ENCODE assay signal across 17 cellular contexts in genomic region chr7:108073305-108074070, GRCh38. TPM values are rescaled to one million over a fixed set of nuclear protein-coding genes. Genes with fewer than 3 reads are reported as not detected.
"Had no signal": no experiment of that assay in that cellular context is flagged by ENCODE, and none has a peak within 500 bp of the region (broad histone marks: within the 10 kb centered on the region; RNA-seq: fewer than 3 reads in every experiment).

No MANE protein-coding gene starts in this region.

- H3K79me2 ChIP-seq: parathyroid adenoma had no signal

- H3K9ac ChIP-seq: parathyroid adenoma had no signal

- H3K27ac ChIP-seq: gastroesophageal sphincter, heart right ventricle, parathyroid adenoma, skin epidermis had no signal

- DNase-seq: activated CD4-positive, alpha-beta T cell treated with anti-CD3 and anti-CD28 coated beads, Interleukin-2, amount 10 ng/mL, durations not matched to agents 7 days and 5 days; activated CD4-positive, CD25-positive, alpha-beta regulatory T cell; activated CD8-positive, alpha-beta memory T cell treated with anti-CD3 and anti-CD28 coated beads, Interleukin-2, amount 50 U/mL, for 48 hours; activated naive CD4-positive, alpha-beta T cell; aorta; effector CD8-positive, alpha-beta T cell; heart right ventricle; naive thymus-derived CD4-positive, alpha-beta T cell; stimulated activated naive CD8-positive, alpha-beta T cell treated with anti-CD3 and anti-CD28 coated beads, Interleukin-15, Interleukin-2, amounts not matched to agents 100 U/mL and 50 U/mL, for 24 hours; T-helper 2 cell had no signal

- H3K27me3 ChIP-seq: gastroesophageal sphincter, heart right ventricle had no signal

- H3K4me1 ChIP-seq: parathyroid adenoma had no signal

- H3K9me3 ChIP-seq: gastroesophageal sphincter, heart right ventricle had no signal

- FAIRE-seq: endothelial cell of umbilical vein, islet of Langerhans, TTC549 had no signal

- ATAC-seq: gastroesophageal sphincter; heart right ventricle; naive thymus-derived CD4-positive, alpha-beta T cell; stimulated activated naive CD8-positive, alpha-beta T cell treated with anti-CD3 and anti-CD28 coated beads, Interleukin-15, Interleukin-2, amounts not matched to agents 100 U/mL and 50 U/mL, for 24 hours had no signal

- H2AFZ ChIP-seq: parathyroid adenoma had no signal

- H3K4me3 ChIP-seq: gastroesophageal sphincter, heart right ventricle, lung, skin epidermis had no signal

- H3K36me3 ChIP-seq: gastroesophageal sphincter, heart right ventricle had no signal

RNA-seq across cellular contexts. Expression of gene LAMB4, which starts 56.7 kb away (rescaled TPM):
- total RNA-seq: activated CD4-positive, alpha-beta T cell treated with anti-CD3 and anti-CD28 coated beads, Interleukin-2, amount 10 ng/mL, durations not matched to agents 7 days and 5 days had no signal
- polyA plus RNA-seq: aorta; naive thymus-derived CD4-positive, alpha-beta T cell had no signal
